In the genomic region with DNA sequence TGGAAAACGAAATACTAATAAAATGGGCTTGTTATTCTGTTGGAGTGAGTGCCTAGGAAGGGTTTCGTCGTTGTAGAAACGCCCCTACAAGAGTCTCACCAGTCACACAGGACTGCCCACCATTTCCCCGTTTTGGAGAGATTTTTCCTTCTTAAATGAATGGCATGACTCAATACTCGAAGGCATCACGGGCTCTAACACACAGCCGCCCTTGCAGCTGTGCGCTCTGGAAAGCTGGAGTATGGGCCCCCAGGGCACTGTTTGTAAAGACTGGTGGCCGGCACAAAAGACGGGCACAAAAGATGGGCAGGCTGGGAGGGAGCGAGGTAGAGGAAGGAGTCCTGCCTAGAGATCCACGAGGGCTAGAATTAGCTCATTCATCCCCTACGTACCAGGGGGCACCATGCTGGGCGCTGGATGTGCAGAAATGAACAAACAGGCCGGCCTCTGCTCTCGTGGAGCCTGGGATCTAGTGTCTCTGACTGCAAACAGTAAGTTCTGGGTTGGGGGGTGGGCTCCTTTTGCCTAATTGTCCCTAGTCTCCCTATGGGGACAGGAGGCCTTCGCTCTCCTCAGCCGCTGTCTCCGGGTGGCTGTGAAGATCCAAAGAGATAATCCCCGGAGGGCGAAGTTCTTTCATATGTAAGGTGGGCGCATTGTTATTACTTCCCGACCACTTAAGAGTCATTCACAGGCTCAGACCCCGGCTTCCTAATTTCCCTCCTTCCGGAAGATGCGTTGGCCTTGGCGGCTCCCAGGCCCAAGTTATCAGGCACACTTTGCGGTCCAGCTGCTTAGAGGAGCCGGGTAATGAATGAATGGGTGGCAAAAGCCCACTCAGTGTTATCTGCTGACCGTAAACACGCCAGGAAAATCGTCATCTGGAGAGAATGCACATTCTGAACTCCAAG, we compare ENCODE assay signal across 1 cellular context.
TF ChIP-seq lines count a peak whose summit lies in the region.

No MANE protein-coding gene starts in this region.

TF ChIP-seq in H1, 55 proteins besides CTCF, POLR2A, EP300 and RAD21 (continues in another document):
- TF ChIP-seq, protein P1, sequence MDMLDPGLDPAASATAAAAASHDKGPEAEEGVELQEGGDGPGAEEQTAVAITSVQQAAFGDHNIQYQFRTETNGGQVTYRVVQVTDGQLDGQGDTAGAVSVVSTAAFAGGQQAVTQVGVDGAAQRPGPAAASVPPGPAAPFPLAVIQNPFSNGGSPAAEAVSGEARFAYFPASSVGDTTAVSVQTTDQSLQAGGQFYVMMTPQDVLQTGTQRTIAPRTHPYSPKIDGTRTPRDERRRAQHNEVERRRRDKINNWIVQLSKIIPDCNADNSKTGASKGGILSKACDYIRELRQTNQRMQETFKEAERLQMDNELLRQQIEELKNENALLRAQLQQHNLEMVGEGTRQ (IDR thresholded peaks at IDR 0.05; ENCODE audit: low read length) = no peak
- TF ChIP-seq ZNF274 (IDR thresholded peaks at IDR 0.05; ENCODE audit: borderline replicate concordance, extremely low read depth, low read length) (no peak), BACH1 (IDR thresholded peaks at IDR 0.05; ENCODE audit: low read length) (0 out of 2 replicates have a peak, but pooled peaks have one; percentile 42), SUZ12 (IDR thresholded peaks at IDR 0.05; ENCODE audit: low read length) (no peak), KDM4A (IDR thresholded peaks at IDR 0.05; ENCODE audit: low read depth, low read length, severe bottlenecking) (no peak), CEBPB (IDR thresholded peaks at IDR 0.05; ENCODE audit: low read depth, low read length) (no peak), SP1 (IDR thresholded peaks at IDR 0.05; ENCODE audit: low read depth, low read length) (no peak; the same call in none of the 2 replicates), CTBP2 (IDR thresholded peaks at IDR 0.05; ENCODE audit: borderline replicate concordance, insufficient read depth, insufficient read length, low read length) (no peak), KDM5A (IDR thresholded peaks at IDR 0.05; ENCODE audit: low read length) (no peak), BCL11A (IDR thresholded peaks at IDR 0.05; ENCODE audit: low read depth in 2 of 2, low read length in 2 of 2) (peak; percentile 61 to 76), ASH2L (IDR thresholded peaks at IDR 0.05; ENCODE audit: low read length) (no peak), JUND (IDR thresholded peaks at IDR 0.05; ENCODE audit: low read length) (peak; percentile 6; the same call in 1 of the 2 replicates), SRF (IDR thresholded peaks at IDR 0.05; ENCODE audit: low read depth, low read length) (no peak), SIN3A (conservative IDR thresholded peaks at IDR 0.05 in 1 of 2, IDR thresholded peaks at IDR 0.05 in 1 of 2; ENCODE audit: low read depth in 1 of 2, low read length in 2 of 2) (no peak; a peak in 1 of 4 replicates), PHF8 (conservative IDR thresholded peaks at IDR 0.05; ENCODE audit: low read depth, low read length) (0 out of 2 replicates have a peak, but pooled peaks have one; percentile 32), CHD2 (IDR thresholded peaks at IDR 0.05; ENCODE audit: low read length) (peak; percentile 4; the same call in 1 of the 2 replicates), POLR2AphosphoS5 (IDR thresholded peaks at IDR 0.05; ENCODE audit: low read depth, low read length) (peak; percentile 87), CBX8 (IDR thresholded peaks at IDR 0.05; ENCODE audit: borderline replicate concordance, low read depth, low read length) (no peak), EZH2 (IDR thresholded peaks at IDR 0.05; ENCODE audit: low read depth, low read length, severe bottlenecking) (no peak), TCF12 (IDR thresholded peaks at IDR 0.05; ENCODE audit: low read depth, low read length) (peak; percentile 82; the same call in 1 of the 2 replicates), MAFK (IDR thresholded peaks at IDR 0.05; ENCODE audit: low read depth, low read length) (no peak), YY1 (IDR thresholded peaks at IDR 0.05; ENCODE audit: low read depth, low read length) (no peak), NRF1 (IDR thresholded peaks at IDR 0.05; ENCODE audit: low read depth, low read length) (no peak), GABPA (IDR thresholded peaks at IDR 0.05; ENCODE audit: borderline replicate concordance, insufficient read depth, low read length) (no peak), SIRT6 (IDR thresholded peaks at IDR 0.05; ENCODE audit: low read length) (no peak), TBP (IDR thresholded peaks at IDR 0.05; ENCODE audit: low read depth, low read length) (peak; percentile 71), RXRA (IDR thresholded peaks at IDR 0.05; ENCODE audit: insufficient read depth, low read depth, low read length) (no peak), RFX5 (IDR thresholded peaks at IDR 0.05; ENCODE audit: borderline replicate concordance, low read depth, low read length) (0 out of 2 replicates have a peak, but pooled peaks have one; percentile 27), FOSL1 (IDR thresholded peaks at IDR 0.05; ENCODE audit: insufficient read depth, low read depth, low read length) (no peak), RBBP5 (IDR thresholded peaks at IDR 0.05; ENCODE audit: borderline replicate concordance, low read depth, low read length) (0 out of 2 replicates have a peak, but pooled peaks have one; percentile 26), SP4 (IDR thresholded peaks at IDR 0.05; ENCODE audit: low read length) (no peak), RNF2 (IDR thresholded peaks at IDR 0.05; ENCODE audit: borderline replicate concordance, low read depth, low read length, missing control alignments, poor library complexity, severe bottlenecking) (no peak), BRCA1 (IDR thresholded peaks at IDR 0.05; ENCODE audit: low read depth, low read length) (no peak), EGR1 (IDR thresholded peaks at IDR 0.05; ENCODE audit: borderline replicate concordance, low read depth, low read length) (peak; percentile 76), POU5F1 (IDR thresholded peaks at IDR 0.05; ENCODE audit: low read depth, low read length) (peak; percentile 88; the same call in 1 of the 2 replicates), NANOG (IDR thresholded peaks at IDR 0.05; ENCODE audit: insufficient read depth, low read depth, low read length, poor library complexity, severe bottlenecking) (peak; percentile 99), HDAC2 (IDR thresholded peaks at IDR 0.05; ENCODE audit: borderline replicate concordance in 1 of 2, low read depth in 2 of 2, low read length in 2 of 2) (no peak), KDM1A (IDR thresholded peaks at IDR 0.05; ENCODE audit: borderline replicate concordance, low read length) (no peak), GTF2F1 (IDR thresholded peaks at IDR 0.05; ENCODE audit: borderline replicate concordance, low read depth, low read length) (peak; percentile 79), JUN (IDR thresholded peaks at IDR 0.05; ENCODE audit: low read depth, low read length) (0 out of 2 replicates have a peak, but pooled peaks have one; percentile 6), CHD1 (IDR thresholded peaks at IDR 0.05; ENCODE audit: low read depth, low read length) (peak; percentile 72; the same call in 1 of the 2 replicates), TAF7 (optimal IDR thresholded peaks at IDR 0.05; ENCODE audit: borderline replicate concordance, low read depth, low read length) (no peak), CBX5 (IDR thresholded peaks at IDR 0.05; ENCODE audit: low read depth, low read length) (no peak), SIX5 (IDR thresholded peaks at IDR 0.05; ENCODE audit: low read depth, low read length) (no peak), SP2 (IDR thresholded peaks at IDR 0.05; ENCODE audit: low read length) (no peak), HDAC6 (IDR thresholded peaks at IDR 0.05; ENCODE audit: low read depth, low read length) (no peak), TEAD4 (IDR thresholded peaks at IDR 0.05; ENCODE audit: low read depth, low read length) (no peak), TAF1 (IDR thresholded peaks at IDR 0.05; ENCODE audit: low read depth, low read length) (peak; percentile 78)
- TF ChIP-seq, protein P2, sequence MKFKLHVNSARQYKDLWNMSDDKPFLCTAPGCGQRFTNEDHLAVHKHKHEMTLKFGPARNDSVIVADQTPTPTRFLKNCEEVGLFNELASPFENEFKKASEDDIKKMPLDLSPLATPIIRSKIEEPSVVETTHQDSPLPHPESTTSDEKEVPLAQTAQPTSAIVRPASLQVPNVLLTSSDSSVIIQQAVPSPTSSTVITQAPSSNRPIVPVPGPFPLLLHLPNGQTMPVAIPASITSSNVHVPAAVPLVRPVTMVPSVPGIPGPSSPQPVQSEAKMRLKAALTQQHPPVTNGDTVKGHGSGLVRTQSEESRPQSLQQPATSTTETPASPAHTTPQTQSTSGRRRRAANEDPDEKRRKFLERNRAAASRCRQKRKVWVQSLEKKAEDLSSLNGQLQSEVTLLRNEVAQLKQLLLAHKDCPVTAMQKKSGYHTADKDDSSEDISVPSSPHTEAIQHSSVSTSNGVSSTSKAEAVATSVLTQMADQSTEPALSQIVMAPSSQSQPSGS (IDR thresholded peaks at IDR 0.05; ENCODE audit: low read length) = no peak
- TF ChIP-seq, protein P3, sequence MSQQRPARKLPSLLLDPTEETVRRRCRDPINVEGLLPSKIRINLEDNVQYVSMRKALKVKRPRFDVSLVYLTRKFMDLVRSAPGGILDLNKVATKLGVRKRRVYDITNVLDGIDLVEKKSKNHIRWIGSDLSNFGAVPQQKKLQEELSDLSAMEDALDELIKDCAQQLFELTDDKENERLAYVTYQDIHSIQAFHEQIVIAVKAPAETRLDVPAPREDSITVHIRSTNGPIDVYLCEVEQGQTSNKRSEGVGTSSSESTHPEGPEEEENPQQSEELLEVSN (IDR thresholded peaks at IDR 0.05) = peak; percentile 62
- TF ChIP-seq, protein P4, sequence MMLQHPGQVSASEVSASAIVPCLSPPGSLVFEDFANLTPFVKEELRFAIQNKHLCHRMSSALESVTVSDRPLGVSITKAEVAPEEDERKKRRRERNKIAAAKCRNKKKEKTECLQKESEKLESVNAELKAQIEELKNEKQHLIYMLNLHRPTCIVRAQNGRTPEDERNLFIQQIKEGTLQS (IDR thresholded peaks at IDR 0.05; ENCODE audit: insufficient read depth, low read depth, low read length) = no peak
- TF ChIP-seq, protein P5, sequence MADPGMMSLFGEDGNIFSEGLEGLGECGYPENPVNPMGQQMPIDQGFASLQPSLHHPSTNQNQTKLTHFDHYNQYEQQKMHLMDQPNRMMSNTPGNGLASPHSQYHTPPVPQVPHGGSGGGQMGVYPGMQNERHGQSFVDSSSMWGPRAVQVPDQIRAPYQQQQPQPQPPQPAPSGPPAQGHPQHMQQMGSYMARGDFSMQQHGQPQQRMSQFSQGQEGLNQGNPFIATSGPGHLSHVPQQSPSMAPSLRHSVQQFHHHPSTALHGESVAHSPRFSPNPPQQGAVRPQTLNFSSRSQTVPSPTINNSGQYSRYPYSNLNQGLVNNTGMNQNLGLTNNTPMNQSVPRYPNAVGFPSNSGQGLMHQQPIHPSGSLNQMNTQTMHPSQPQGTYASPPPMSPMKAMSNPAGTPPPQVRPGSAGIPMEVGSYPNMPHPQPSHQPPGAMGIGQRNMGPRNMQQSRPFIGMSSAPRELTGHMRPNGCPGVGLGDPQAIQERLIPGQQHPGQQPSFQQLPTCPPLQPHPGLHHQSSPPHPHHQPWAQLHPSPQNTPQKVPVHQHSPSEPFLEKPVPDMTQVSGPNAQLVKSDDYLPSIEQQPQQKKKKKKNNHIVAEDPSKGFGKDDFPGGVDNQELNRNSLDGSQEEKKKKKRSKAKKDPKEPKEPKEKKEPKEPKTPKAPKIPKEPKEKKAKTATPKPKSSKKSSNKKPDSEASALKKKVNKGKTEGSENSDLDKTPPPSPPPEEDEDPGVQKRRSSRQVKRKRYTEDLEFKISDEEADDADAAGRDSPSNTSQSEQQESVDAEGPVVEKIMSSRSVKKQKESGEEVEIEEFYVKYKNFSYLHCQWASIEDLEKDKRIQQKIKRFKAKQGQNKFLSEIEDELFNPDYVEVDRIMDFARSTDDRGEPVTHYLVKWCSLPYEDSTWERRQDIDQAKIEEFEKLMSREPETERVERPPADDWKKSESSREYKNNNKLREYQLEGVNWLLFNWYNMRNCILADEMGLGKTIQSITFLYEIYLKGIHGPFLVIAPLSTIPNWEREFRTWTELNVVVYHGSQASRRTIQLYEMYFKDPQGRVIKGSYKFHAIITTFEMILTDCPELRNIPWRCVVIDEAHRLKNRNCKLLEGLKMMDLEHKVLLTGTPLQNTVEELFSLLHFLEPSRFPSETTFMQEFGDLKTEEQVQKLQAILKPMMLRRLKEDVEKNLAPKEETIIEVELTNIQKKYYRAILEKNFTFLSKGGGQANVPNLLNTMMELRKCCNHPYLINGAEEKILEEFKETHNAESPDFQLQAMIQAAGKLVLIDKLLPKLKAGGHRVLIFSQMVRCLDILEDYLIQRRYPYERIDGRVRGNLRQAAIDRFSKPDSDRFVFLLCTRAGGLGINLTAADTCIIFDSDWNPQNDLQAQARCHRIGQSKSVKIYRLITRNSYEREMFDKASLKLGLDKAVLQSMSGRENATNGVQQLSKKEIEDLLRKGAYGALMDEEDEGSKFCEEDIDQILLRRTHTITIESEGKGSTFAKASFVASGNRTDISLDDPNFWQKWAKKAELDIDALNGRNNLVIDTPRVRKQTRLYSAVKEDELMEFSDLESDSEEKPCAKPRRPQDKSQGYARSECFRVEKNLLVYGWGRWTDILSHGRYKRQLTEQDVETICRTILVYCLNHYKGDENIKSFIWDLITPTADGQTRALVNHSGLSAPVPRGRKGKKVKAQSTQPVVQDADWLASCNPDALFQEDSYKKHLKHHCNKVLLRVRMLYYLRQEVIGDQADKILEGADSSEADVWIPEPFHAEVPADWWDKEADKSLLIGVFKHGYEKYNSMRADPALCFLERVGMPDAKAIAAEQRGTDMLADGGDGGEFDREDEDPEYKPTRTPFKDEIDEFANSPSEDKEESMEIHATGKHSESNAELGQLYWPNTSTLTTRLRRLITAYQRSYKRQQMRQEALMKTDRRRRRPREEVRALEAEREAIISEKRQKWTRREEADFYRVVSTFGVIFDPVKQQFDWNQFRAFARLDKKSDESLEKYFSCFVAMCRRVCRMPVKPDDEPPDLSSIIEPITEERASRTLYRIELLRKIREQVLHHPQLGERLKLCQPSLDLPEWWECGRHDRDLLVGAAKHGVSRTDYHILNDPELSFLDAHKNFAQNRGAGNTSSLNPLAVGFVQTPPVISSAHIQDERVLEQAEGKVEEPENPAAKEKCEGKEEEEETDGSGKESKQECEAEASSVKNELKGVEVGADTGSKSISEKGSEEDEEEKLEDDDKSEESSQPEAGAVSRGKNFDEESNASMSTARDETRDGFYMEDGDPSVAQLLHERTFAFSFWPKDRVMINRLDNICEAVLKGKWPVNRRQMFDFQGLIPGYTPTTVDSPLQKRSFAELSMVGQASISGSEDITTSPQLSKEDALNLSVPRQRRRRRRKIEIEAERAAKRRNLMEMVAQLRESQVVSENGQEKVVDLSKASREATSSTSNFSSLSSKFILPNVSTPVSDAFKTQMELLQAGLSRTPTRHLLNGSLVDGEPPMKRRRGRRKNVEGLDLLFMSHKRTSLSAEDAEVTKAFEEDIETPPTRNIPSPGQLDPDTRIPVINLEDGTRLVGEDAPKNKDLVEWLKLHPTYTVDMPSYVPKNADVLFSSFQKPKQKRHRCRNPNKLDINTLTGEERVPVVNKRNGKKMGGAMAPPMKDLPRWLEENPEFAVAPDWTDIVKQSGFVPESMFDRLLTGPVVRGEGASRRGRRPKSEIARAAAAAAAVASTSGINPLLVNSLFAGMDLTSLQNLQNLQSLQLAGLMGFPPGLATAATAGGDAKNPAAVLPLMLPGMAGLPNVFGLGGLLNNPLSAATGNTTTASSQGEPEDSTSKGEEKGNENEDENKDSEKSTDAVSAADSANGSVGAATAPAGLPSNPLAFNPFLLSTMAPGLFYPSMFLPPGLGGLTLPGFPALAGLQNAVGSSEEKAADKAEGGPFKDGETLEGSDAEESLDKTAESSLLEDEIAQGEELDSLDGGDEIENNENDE (IDR thresholded peaks at IDR 0.05; ENCODE audit: insufficient replicate concordance, low read length) = no peak
- TF ChIP-seq, protein P6, sequence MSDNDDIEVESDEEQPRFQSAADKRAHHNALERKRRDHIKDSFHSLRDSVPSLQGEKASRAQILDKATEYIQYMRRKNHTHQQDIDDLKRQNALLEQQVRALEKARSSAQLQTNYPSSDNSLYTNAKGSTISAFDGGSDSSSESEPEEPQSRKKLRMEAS (IDR thresholded peaks at IDR 0.05) = peak; percentile 44; the same call in 1 of the 2 replicates
